Comparison of ENCODE assay signal across 21 cellular contexts in the genomic region with DNA sequence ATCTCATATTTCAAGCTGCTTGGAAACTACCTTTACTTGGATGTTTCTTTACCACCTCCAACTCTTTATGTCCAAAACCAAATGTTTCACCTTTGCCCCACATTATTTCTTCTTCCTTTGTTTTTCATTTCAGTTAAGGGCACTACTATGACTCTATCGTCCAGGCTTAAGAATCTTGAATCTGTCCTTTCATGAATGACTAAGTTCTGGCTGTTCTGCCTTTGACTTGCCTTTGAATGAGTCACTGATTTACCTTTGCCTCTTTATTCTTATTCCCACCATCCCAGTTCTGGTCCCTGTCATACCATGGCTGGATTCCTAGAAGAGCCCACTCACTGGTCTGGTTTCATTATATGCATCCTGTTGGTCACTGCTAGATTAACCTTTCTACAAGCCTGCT. TPM values are rescaled to one million over a fixed set of nuclear protein-coding genes. Genes with fewer than 3 reads are reported as not detected.
A peak's percentile ranks its signal among the peaks of the same experiment; 100 is the strongest.
DNase-seq lines count a peak whose midpoint lies in the region; ATAC-seq and TF ChIP-seq lines count a peak whose summit lies in the region.
"Had no signal": no experiment of that assay in that cellular context is flagged by ENCODE, and none has a peak within 500 bp of the region (broad histone marks: within the 10 kb centered on the region; RNA-seq: fewer than 3 reads in every experiment).

No MANE protein-coding gene starts in this region.

- no peak overlapping the region for H3K27ac ChIP-seq in hepatocyte
- H3K27ac ChIP-seq: stomach had no signal

- H3K9me3 ChIP-seq in hepatocyte (ENCODE audit: low read depth) = no peaks in the 10 kb centered on the region
- H3K9me3 ChIP-seq: HAP-1, stomach had no signal

- H4K20me1 ChIP-seq in hepatocyte (ENCODE audit: insufficient read depth, poor library complexity, severe bottlenecking) = no peaks in the 10 kb centered on the region

- H3K4me2 ChIP-seq in hepatocyte = no peak overlapping the region

- TF ChIP-seq CTCF in astrocyte of the spinal cord (IDR thresholded peaks at IDR 0.05; ENCODE audit: low read depth, low read length) (no peak), hepatocyte (IDR thresholded peaks at IDR 0.05; ENCODE audit: poor library complexity) (no peak)

- in situ Hi-C loops in Caki2 (cut with HindIII; ENCODE audit: low pct_unique_long_range_greater_than_20kb, low sequenced_read_pairs) = no loop called here
- in situ Hi-C loops in astrocyte of the spinal cord (cut with HindIII; ENCODE audit: low sequenced_read_pairs) = no loop called here

- DNase-seq in Caki2 (ENCODE audit: low read depth) (peak; percentile 22), NCI-H226 (peak; percentile 28), astrocyte of the spinal cord (ENCODE audit: low read depth, low spot score) (peak; percentile 51), kidney glomerular epithelial cell (lab: John Stamatoyannopoulos, UW) (peak; percentile 33), DMS153 (lab: John Stamatoyannopoulos, UW) (no peak), hepatocyte (ENCODE audit: low spot score) (no peak), NK-92 (lab: John Stamatoyannopoulos, UW; ENCODE audit: unreplicated experiment) (no peak)
- DNase-seq: activated CD4-positive, alpha-beta T cell treated with anti-CD3 and anti-CD28 coated beads, Interleukin-2, amount 50 U/mL, for 48 hours; activated naive CD8-positive, alpha-beta T cell treated with anti-CD3 and anti-CD28 coated beads, Interleukin-2, amount 10 ng/mL, durations not matched to agents 7 days and 5 days; activated T-cell treated with anti-CD3 and anti-CD28 coated beads, Interleukin-2, amount 50 U/mL, for 4 hours; Calu3; cerebellar nuclear complex; immature natural killer cell; NCI-H187; NCI-H510A treated with DMSO at 0.1 percent for 48 hours; OCI-M1; stomach had no signal

- no peaks in the 10 kb centered on the region for H3K4me1 ChIP-seq in hepatocyte (ENCODE audit: insufficient read depth)
- H3K4me1 ChIP-seq: HAP-1, stomach had no signal

- no peak overlapping the region for H2AFZ ChIP-seq in hepatocyte

- no peaks in the 10 kb centered on the region for H3K79me2 ChIP-seq in hepatocyte

- H3K36me3 ChIP-seq in hepatocyte (replicated peaks; ENCODE audit: insufficient read depth, low read depth) = no peaks in the 10 kb centered on the region
- H3K36me3 ChIP-seq: HAP-1, stomach had no signal

- H3K4me3 ChIP-seq in astrocyte of the spinal cord (ENCODE audit: low read depth, low read length) = no peak overlapping the region
- no peak overlapping the region for H3K4me3 ChIP-seq in hepatocyte
- H3K4me3 ChIP-seq: HAP-1, stomach had no signal

- no peaks in the 10 kb centered on the region for H3K27me3 ChIP-seq in hepatocyte

- ATAC-seq in HG02840 (IDR thresholded peaks at IDR 0.05; ENCODE audit: low FRiP score, unreplicated experiment) = no peak
- ATAC-seq: activated T-cell treated with anti-CD3 and anti-CD28 coated beads, Interleukin-2, amount 50 U/mL, for 4 hours had no signal

- no peaks in the 10 kb centered on the region for H3K9me2 ChIP-seq in hepatocyte (replicated peaks; ENCODE audit: insufficient read depth)

- 72% methylated on average over 1 of the region's 1 CpG for WGBS in hepatocyte (ENCODE audit: low lambda C conversion rate, missing lambda C conversion rate)

RNA-seq across cellular contexts. Expression of a gene that starts 30.6 kb away (rescaled TPM):
- not detected in 2 replicates for total RNA-seq in Caki2 (2014; rRNA removed; shearing (Covaris generic); ENCODE audit: low replicate concordance)
- total RNA-seq in hepatocyte = 0.24 and 2.9 TPM in 2 replicates
- 0.93 and 2.7 TPM in 2 replicates for polyA plus RNA-seq in hepatocyte
- total RNA-seq: activated naive CD8-positive, alpha-beta T cell treated with anti-CD3 and anti-CD28 coated beads, Interleukin-2, amount 10 ng/mL, durations not matched to agents 7 days and 5 days; Calu3; glomerular endothelial cell; mesenteric fat pad; stomach had no signal
- polyA plus RNA-seq: immature natural killer cell, stomach had no signal

Comparison
In these comparisons a context has a peak if more than half of its experiments do, and no peak if none do; other contexts are left out.
1. DNase-seq: peak in Caki2 (single experiment), NCI-H226 (single experiment), astrocyte of the spinal cord (single experiment) and kidney glomerular epithelial cell (single experiment); none in DMS153 (single experiment), hepatocyte (single experiment) and NK-92 (single experiment).